In the genomic region with DNA sequence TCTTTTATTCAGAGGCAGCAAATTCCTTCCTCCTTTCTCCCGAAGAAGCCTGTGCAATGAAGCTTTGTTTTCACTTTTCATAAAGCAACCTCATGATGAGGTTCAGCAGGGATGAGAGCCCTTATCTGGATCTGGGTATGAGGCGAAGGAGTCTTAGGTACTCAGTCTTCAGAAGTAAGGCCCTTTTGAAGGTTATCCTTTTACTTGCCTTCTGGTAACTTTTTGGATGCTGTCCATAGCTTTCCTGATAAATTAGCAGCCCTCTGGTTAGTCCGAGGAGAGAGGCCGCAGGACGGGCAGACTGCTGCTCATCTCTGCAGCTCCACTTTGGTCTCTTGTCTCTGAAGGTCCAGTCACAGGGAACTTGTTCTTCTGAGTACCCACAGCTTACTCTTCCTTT, we compare ENCODE assay signal across 9 cellular contexts. TPM values are rescaled to one million over a fixed set of nuclear protein-coding genes. Genes with fewer than 3 reads are reported as not detected.
A peak's percentile ranks its signal among the peaks of the same experiment; 100 is the strongest.
DNase-seq lines count a peak whose midpoint lies in the region; ATAC-seq, FAIRE-seq and TF ChIP-seq lines count a peak whose summit lies in the region.
"Had no signal": no experiment of that assay in that cellular context is flagged by ENCODE, and none has a peak within 500 bp of the region (broad histone marks: within the 10 kb centered on the region; RNA-seq: fewer than 3 reads in every experiment).

No MANE protein-coding gene starts in this region.

- H3K27me3 ChIP-seq in hepatocyte (no peaks in the 10 kb centered on the region), small intestine (ENCODE audit: control insufficient read depth in 2 of 2, insufficient read depth in 2 of 2, low read length in 2 of 2) (no peaks in the 10 kb centered on the region)

- no peaks in the 10 kb centered on the region for H3K9me2 ChIP-seq in hepatocyte (replicated peaks; ENCODE audit: insufficient read depth)

- peak overlapping the region; percentile 89 for H3K27ac Mint-ChIP-seq in activated T-helper 2 cell treated with anti-CD3 and anti-CD28 coated beads, Interferon-gamma antibody, Interleukin-2, Interleukin-4, amounts not matched to agents 10 μg/mL and 5 μg/mL and 100 μg/mL, durations not matched to agents 14 hours and 24 hours and 36 hours

- no peak for TF ChIP-seq CTCF in hepatocyte (IDR thresholded peaks at IDR 0.05; ENCODE audit: poor library complexity)

- no peak for DNase-seq in activated T-helper 2 cell treated with anti-CD3 and anti-CD28 coated beads, Interferon-gamma antibody, Interleukin-2, Interleukin-4, amounts not matched to agents 10 μg/mL and 5 μg/mL and 100 μg/mL, durations not matched to agents 14 hours and 24 hours and 36 hours (ENCODE audit: low spot score)
- no peak for DNase-seq in hepatocyte (ENCODE audit: low spot score)
- peak; percentile 25 for DNase-seq in small intestine
- DNase-seq in NCI-H1436 (lab: John Stamatoyannopoulos, UW) = no peak
- no peak for DNase-seq in dedifferentiated amniotic fluid mesenchymal stem cell (ENCODE audit: extremely low spot score)
- no peak for DNase-seq in NCI-H187 treated with DMSO at 0.1 percent for 48 hours (lab: John Stamatoyannopoulos, UW)

- no peaks in the 10 kb centered on the region for H3K36me3 ChIP-seq in hepatocyte (replicated peaks; ENCODE audit: insufficient read depth, low read depth)
- H3K36me3 ChIP-seq in small intestine (ENCODE audit: control insufficient read depth in 2 of 2, insufficient read depth in 2 of 2, low read length in 2 of 2) = no peaks in the 10 kb centered on the region

- H3K4me1 Mint-ChIP-seq in activated T-helper 2 cell treated with anti-CD3 and anti-CD28 coated beads, Interferon-gamma antibody, Interleukin-2, Interleukin-4, amounts not matched to agents 10 μg/mL and 5 μg/mL and 100 μg/mL, durations not matched to agents 14 hours and 24 hours and 36 hours (ENCODE audit: low read depth) = peaks cover 42% of the 10 kb centered on the region

- intact Hi-C loops in activated T-helper 2 cell treated with anti-CD3 and anti-CD28 coated beads, Interferon-gamma antibody, Interleukin-2, Interleukin-4, amounts not matched to agents 10 μg/mL and 5 μg/mL and 100 μg/mL, durations not matched to agents 14 hours and 24 hours and 36 hours (cut with micrococcal nuclease) = loop anchor here (2.0 kb wide), 1 partner anchor 630 kb away; a partner anchor contains a TSS

- H3K9me3 ChIP-seq in hepatocyte (ENCODE audit: low read depth) (no peaks in the 10 kb centered on the region), small intestine (ENCODE audit: control insufficient read depth, low read depth) (no peaks in the 10 kb centered on the region)

- no peaks in the 10 kb centered on the region for H4K20me1 ChIP-seq in hepatocyte (ENCODE audit: insufficient read depth, poor library complexity, severe bottlenecking)

- H3K36me3 Mint-ChIP-seq in activated T-helper 2 cell treated with anti-CD3 and anti-CD28 coated beads, Interferon-gamma antibody, Interleukin-2, Interleukin-4, amounts not matched to agents 10 μg/mL and 5 μg/mL and 100 μg/mL, durations not matched to agents 14 hours and 24 hours and 36 hours (ENCODE audit: low read depth) = peaks cover 27% of the 10 kb centered on the region

- H3K79me2 ChIP-seq in hepatocyte = peaks cover 3% of the 10 kb centered on the region

- peak overlapping the region; percentile 91 for H3K4me3 Mint-ChIP-seq in activated T-helper 2 cell treated with anti-CD3 and anti-CD28 coated beads, Interferon-gamma antibody, Interleukin-2, Interleukin-4, amounts not matched to agents 10 μg/mL and 5 μg/mL and 100 μg/mL, durations not matched to agents 14 hours and 24 hours and 36 hours (ENCODE audit: low read depth)

- ATAC-seq in GM18519 (IDR thresholded peaks at IDR 0.05; ENCODE audit: low FRiP score, unreplicated experiment) = no peak

- peak overlapping the region; percentile 47 for H2AFZ ChIP-seq in hepatocyte

- in situ Hi-C loops in GM18951 (cut with MboI; ENCODE audit: low sequenced_read_pairs, unreplicated experiment) = no loop called here

- H3K27me3 Mint-ChIP-seq in activated T-helper 2 cell treated with anti-CD3 and anti-CD28 coated beads, Interferon-gamma antibody, Interleukin-2, Interleukin-4, amounts not matched to agents 10 μg/mL and 5 μg/mL and 100 μg/mL, durations not matched to agents 14 hours and 24 hours and 36 hours (ENCODE audit: low read depth) = no peaks in the 10 kb centered on the region

- no peak for FAIRE-seq in small intestine (lab: Jason Lieb, UNC)
- FAIRE-seq: colon had no signal

- H3K27ac ChIP-seq in hepatocyte (peak overlapping the region; percentile 80), small intestine (ENCODE audit: low read depth in 1 of 2, low read length in 1 of 2) (peak overlapping the region; percentile 52 to 94)

- H3K9me3 Mint-ChIP-seq in activated T-helper 2 cell treated with anti-CD3 and anti-CD28 coated beads, Interferon-gamma antibody, Interleukin-2, Interleukin-4, amounts not matched to agents 10 μg/mL and 5 μg/mL and 100 μg/mL, durations not matched to agents 14 hours and 24 hours and 36 hours = no peaks in the 10 kb centered on the region

- 78% methylated on average over 5 of the region's 5 CpGs for whole genome bisulfite sequencing in hepatocyte (ENCODE audit: low lambda C conversion rate, missing lambda C conversion rate)
- 8 to 18% (median 11%) methylated on average over 5 of the region's 5 CpGs for WGBS in small intestine, 3 donors

- peak overlapping the region; percentile 68 for H3K4me2 ChIP-seq in hepatocyte

- H3K4me1 ChIP-seq in hepatocyte (ENCODE audit: insufficient read depth) (peaks cover 4% of the 10 kb centered on the region), small intestine (ENCODE audit: control insufficient read depth in 2 of 2, insufficient read depth in 1 of 2, low read depth in 1 of 2, low read length in 1 of 2) (peaks cover 0 to 5% of the 10 kb centered on the region in 2 donors)

- peak; percentile 10 for TF ChIP-seq POLR2A in GM18951 (IDR thresholded peaks at IDR 0.05; ENCODE audit: extremely low read depth, insufficient read depth, insufficient read length)

- H3K4me3 ChIP-seq in hepatocyte (no peak overlapping the region), small intestine (ENCODE audit: low read depth in 1 of 2, low read length in 2 of 2) (peak overlapping the region; percentile 51 to 52)

RNA-seq across cellular contexts. Expression of a gene that starts 1.1 kb away (rescaled TPM):
- total RNA-seq in activated T-helper 2 cell treated with anti-CD3 and anti-CD28 coated beads, Interferon-gamma antibody, Interleukin-2, Interleukin-4, amounts not matched to agents 10 μg/mL and 5 μg/mL and 100 μg/mL, durations not matched to agents 14 hours and 24 hours and 36 hours = 83.9 and 96.0 TPM in 2 replicates
- 15.4 TPM in 2 replicates for total RNA-seq in hepatocyte
- polyA plus RNA-seq in hepatocyte (9.3 and 10.4 TPM in 2 replicates), small intestine (10 to 100 TPM in 2 of 3 donors, 1 to 10 TPM in 1; 7.4 to 19.2 (median 10.3) TPM)

RNA-seq across cellular contexts. Expression of a gene that starts 5.9 kb away (rescaled TPM):
- total RNA-seq in activated T-helper 2 cell treated with anti-CD3 and anti-CD28 coated beads, Interferon-gamma antibody, Interleukin-2, Interleukin-4, amounts not matched to agents 10 μg/mL and 5 μg/mL and 100 μg/mL, durations not matched to agents 14 hours and 24 hours and 36 hours = 12.4 and 14.1 TPM in 2 replicates
- total RNA-seq in hepatocyte = 30.1 and 37.0 TPM in 2 replicates
- polyA plus RNA-seq in hepatocyte (14.2 and 19.6 TPM in 2 replicates), small intestine (10 to 100 TPM in 2 of 3 donors, 1 to 10 TPM in 1; 6.5 to 12.5 (median 10.4) TPM)

RNA-seq across cellular contexts. Expression of a gene that starts 45.5 kb away (rescaled TPM):
- not detected in 2 replicates for total RNA-seq in activated T-helper 2 cell treated with anti-CD3 and anti-CD28 coated beads, Interferon-gamma antibody, Interleukin-2, Interleukin-4, amounts not matched to agents 10 μg/mL and 5 μg/mL and 100 μg/mL, durations not matched to agents 14 hours and 24 hours and 36 hours
- total RNA-seq in hepatocyte = not detected in 2 replicates
- polyA plus RNA-seq in hepatocyte (not detected in 2 replicates), small intestine (under 1 TPM in 1 of 3 donors, not detected in 2; 0.03 TPM)
